1 cellular context compared by ENCODE assay signal in the genomic region with DNA sequence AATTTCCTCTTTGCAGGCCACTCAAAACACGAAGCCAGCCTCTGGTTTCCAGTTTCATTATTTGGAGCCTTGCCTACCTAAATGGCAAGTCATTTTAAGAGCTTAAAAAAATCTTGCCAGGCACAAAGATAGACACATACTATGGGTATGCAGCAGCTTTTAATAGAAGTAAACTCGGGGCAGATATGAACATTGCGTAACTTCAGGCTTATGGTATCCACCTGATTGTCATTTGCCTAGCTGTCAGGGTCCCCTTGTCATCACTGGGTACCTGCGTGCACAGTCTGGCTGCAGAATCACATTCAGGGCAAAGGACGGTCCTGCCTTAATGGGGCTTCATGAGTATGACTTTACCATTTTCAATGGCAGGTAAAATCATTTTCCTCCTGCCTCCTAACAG.
TF ChIP-seq lines count a peak whose summit lies in the region.

No MANE protein-coding gene starts in this region.

TF ChIP-seq in IMR-90, 13 proteins besides CTCF, POLR2A, EP300 and RAD21:
- no peak for TF ChIP-seq RFX5 (IDR thresholded peaks at IDR 0.05; ENCODE audit: low read depth, low read length)
- no peak for TF ChIP-seq FOS (IDR thresholded peaks at IDR 0.05; ENCODE audit: low read depth, low read length)
- TF ChIP-seq MXI1 (IDR thresholded peaks at IDR 0.05; ENCODE audit: borderline replicate concordance, low read depth, low read length), result no peak
- TF ChIP-seq ELK1 (IDR thresholded peaks at IDR 0.05; ENCODE audit: borderline replicate concordance, low read depth, low read length), result no peak
- TF ChIP-seq CEBPB (IDR thresholded peaks at IDR 0.05; ENCODE audit: low read depth, low read length), result peak; percentile 84
- TF ChIP-seq CHD1 (IDR thresholded peaks at IDR 0.05; ENCODE audit: low read depth, low read length), result no peak
